22 cellular contexts compared by ENCODE assay signal in genomic region chr5:141746395-141746794, GRCh38.
"Had no signal": no experiment of that assay in that cellular context is flagged by ENCODE, and none has a peak within 500 bp of the region (broad histone marks: within the 10 kb centered on the region; RNA-seq: fewer than 3 reads in every experiment).

No MANE protein-coding gene starts in this region.

- DNase-seq: cortex of kidney; effector CD4-positive, alpha-beta T cell; natural killer cell; stimulated activated CD4-positive, alpha-beta T cell treated with anti-CD3 and anti-CD28 coated beads, Interleukin-12 subunit alpha, Interleukin-12 subunit beta, amount 100 ng/mL, for 4 hours; stimulated activated CD4-positive, alpha-beta T cell treated with anti-CD3 and anti-CD28 coated beads, Interleukin-1b, Interleukin-23, amount 100 ng/mL, for 48 hours; stimulated activated CD4-positive, alpha-beta T cell treated with anti-CD3 and anti-CD28 coated beads, Interleukin-4, amount 100 ng/mL, for 1 hour; stimulated activated CD8-positive, alpha-beta memory T cell treated with anti-CD3 and anti-CD28 coated beads, Interleukin-4, amount 100 ng/mL, for 48 hours; stimulated activated naive CD4-positive, alpha-beta T cell; stimulated activated naive CD8-positive, alpha-beta T cell treated with anti-CD3 and anti-CD28 coated beads, Interleukin-15, amount 100 ng/mL, for 72 hours; trophoblast cell had no signal

- H3K9me3 ChIP-seq: gastrocnemius medialis, heart left ventricle, lower lobe of right lung, neutrophil, prostate gland, right atrium auricular region, suprapubic skin, vagina had no signal

- H3K27me3 ChIP-seq: right atrium auricular region, vagina had no signal

- H3K79me2 ChIP-seq: hepatocyte, parathyroid adenoma had no signal

- H3K4me2 ChIP-seq: hepatocyte, smooth muscle cell had no signal

- H3K4me1 ChIP-seq: gastrocnemius medialis, lower lobe of right lung, prostate gland, suprapubic skin, vagina had no signal

- H3K27ac ChIP-seq: epithelial cell of prostate, gastrocnemius medialis, heart left ventricle, hepatocyte, lower lobe of right lung, neutrophil, prostate gland, right atrium auricular region, suprapubic skin, vagina had no signal

- H3K9ac ChIP-seq: parathyroid adenoma had no signal

- H3K36me3 ChIP-seq: gastrocnemius medialis, heart left ventricle, lower lobe of right lung, neutrophil, prostate gland, right atrium auricular region, suprapubic skin, vagina had no signal

- H3K4me3 ChIP-seq: gastrocnemius medialis, heart left ventricle, hepatocyte, lower lobe of right lung, prostate gland, right atrium auricular region, smooth muscle cell, suprapubic skin, vagina had no signal

- H2AFZ ChIP-seq: hepatocyte had no signal

- ATAC-seq: natural killer cell; stimulated activated naive CD8-positive, alpha-beta T cell treated with anti-CD3 and anti-CD28 coated beads, Interleukin-15, amount 100 ng/mL, for 72 hours had no signal
